8 cellular contexts compared by ENCODE assay signal in genomic region chr16:54931041-54931756, GRCh38. TPM values are rescaled to one million over a fixed set of nuclear protein-coding genes. Genes with fewer than 3 reads are reported as not detected.
DNase-seq lines count a peak whose midpoint lies in the region; ATAC-seq and TF ChIP-seq lines count a peak whose summit lies in the region.

No MANE protein-coding gene starts in this region.

- H3K36me3 Mint-ChIP-seq in chondrocyte (ENCODE audit: low read depth), result peaks cover 7% of the 10 kb centered on the region

- DNase-seq in activated effector memory CD4-positive, alpha-beta T cell treated with anti-CD3 and anti-CD28 coated beads, Interleukin-2, amount 50 U/mL, for 16 hours, result peak; percentile 65
- no peak for DNase-seq in activated effector memory CD4-positive, alpha-beta T cell treated with Interleukin-2 at 50 U/mL for 16 hours
- DNase-seq in NCI-H774 (lab: John Stamatoyannopoulos, UW), result peak; percentile 51
- no peak for DNase-seq in chondrocyte (ENCODE audit: low spot score)
- no peak for DNase-seq in inferior parietal cortex (ENCODE audit: extremely low spot score)

- 0 to 1% methylated on average over 61 to 85 of the region's 88 CpGs for WGBS in mesodermal cell (ENCODE audit: insufficient coverage in 2 of 2), 2 experiments

- peak overlapping the region; percentile 72 for H3K4me3 Mint-ChIP-seq in chondrocyte (ENCODE audit: unreplicated experiment)

- H3K36me3 ChIP-seq in mesodermal cell (ENCODE audit: control insufficient read depth, insufficient read depth, low read length), result no peaks in the 10 kb centered on the region

- peak overlapping the region; percentile 76 for H3K27ac Mint-ChIP-seq in chondrocyte (ENCODE audit: unreplicated experiment)

- peaks cover 19% of the 10 kb centered on the region for H3K4me1 ChIP-seq in mesodermal cell (ENCODE audit: control insufficient read depth, insufficient read depth, low read length, poor library complexity, severe bottlenecking)

- ATAC-seq in GM21529 (IDR thresholded peaks at IDR 0.05; ENCODE audit: unreplicated experiment) (no peak), GM18511 (IDR thresholded peaks at IDR 0.05; ENCODE audit: unreplicated experiment) (no peak)

- H3K4me1 Mint-ChIP-seq in chondrocyte (ENCODE audit: low read depth), result peaks cover 39% of the 10 kb centered on the region

- no peaks in the 10 kb centered on the region for H3K9me3 ChIP-seq in mesodermal cell (ENCODE audit: control insufficient read depth, low read length)

- H3K27me3 Mint-ChIP-seq in chondrocyte (ENCODE audit: low read depth), result peaks cover 34% of the 10 kb centered on the region

- peak; percentile 23 for TF ChIP-seq CTCF in chondrocyte (IDR thresholded peaks at IDR 0.05)

- peak overlapping the region; percentile 54 for H3K4me3 ChIP-seq in mesodermal cell (ENCODE audit: extremely low read depth, insufficient read depth, low read length, poor library complexity, severe bottlenecking)

- H3K27ac ChIP-seq in mesodermal cell (ENCODE audit: low read depth, low read length, severe bottlenecking), result peak overlapping the region; percentile 41

- no peaks in the 10 kb centered on the region for H3K9me3 Mint-ChIP-seq in chondrocyte (ENCODE audit: low read depth)

RNA-seq across cellular contexts. Expression of gene IRX5, which starts 0.5 kb away (rescaled TPM):
- total RNA-seq in chondrocyte, result 1.0 to 2.5 TPM (median 1.5 TPM) in 3 replicates
- 2.3 TPM for polyA plus RNA-seq in mesodermal cell (2013, experiment 1 of 2)
- 1.6 TPM for polyA plus RNA-seq in mesodermal cell (2013, experiment 2 of 2)

Comparison
In these comparisons a context has a peak if more than half of its experiments do, and no peak if none do; other contexts are left out.
1. DNase-seq: peak in activated effector memory CD4-positive, alpha-beta T cell treated with anti-CD3 and anti-CD28 coated beads, Interleukin-2, amount 50 U/mL, for 16 hours (single experiment) and NCI-H774 (single experiment); none in activated effector memory CD4-positive, alpha-beta T cell treated with Interleukin-2 at 50 U/mL for 16 hours (single experiment), chondrocyte (single experiment) and inferior parietal cortex (single experiment).